In the genomic region with DNA sequence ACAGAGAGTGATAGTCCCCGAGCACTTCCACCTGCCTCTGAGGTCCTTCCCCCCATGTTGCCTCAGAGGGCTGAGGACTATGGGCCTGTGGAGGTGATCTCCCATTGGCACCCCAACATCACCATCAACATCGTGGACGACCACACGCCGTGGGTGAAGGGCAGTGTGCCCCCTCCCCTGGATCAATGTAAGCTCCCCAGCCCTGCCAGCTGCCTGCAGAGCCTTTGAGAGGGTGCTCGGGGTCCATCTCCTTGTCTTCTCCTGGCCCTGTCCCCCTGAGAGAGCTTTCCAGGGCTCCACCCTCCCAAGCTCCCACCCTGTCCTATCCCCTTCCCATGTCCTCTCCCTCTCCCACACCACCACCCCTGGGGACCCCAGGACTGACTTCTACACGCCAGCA, we compare ENCODE assay signal across 19 cellular contexts. TPM values are rescaled to one million over a fixed set of nuclear protein-coding genes. Genes with fewer than 3 reads are reported as not detected.
DNase-seq lines count a peak whose midpoint lies in the region; ATAC-seq and TF ChIP-seq lines count a peak whose summit lies in the region.
"Had no signal": no experiment of that assay in that cellular context is flagged by ENCODE, and none has a peak within 500 bp of the region (broad histone marks: within the 10 kb centered on the region; RNA-seq: fewer than 3 reads in every experiment).

No MANE protein-coding gene starts in this region.

- H3K4me3 ChIP-seq in osteoblast (ENCODE audit: insufficient read depth, low read length) (no peak overlapping the region), Caco-2 (ENCODE audit: low read depth, low read length) (no peak overlapping the region)
- H3K4me3 ChIP-seq: BLaER1, GM12878, HAP-1 had no signal

- H4K20me1 ChIP-seq in osteoblast (ENCODE audit: insufficient read depth, low read length), result peaks cover 7% of the 10 kb centered on the region

- H3K36me3 Mint-ChIP-seq in activated T-cell treated with anti-CD3 and anti-CD28 coated beads, Interleukin-2, amount 50 U/mL, for 24 hours (ENCODE audit: low read depth), result peaks cover 83% of the 10 kb centered on the region
- H3K36me3 Mint-ChIP-seq in dendritic cell treated with granulocyte-macrophage colony-stimulating factor and Interleukin-4, amounts not matched to agents 40 ng/mL and 50 ng/mL, for 4 days (ENCODE audit: low read depth), result peaks cover 95% of the 10 kb centered on the region
- H3K36me3 Mint-ChIP-seq in Caco-2 (ENCODE audit: insufficient read depth, unreplicated experiment), result peaks cover 68% of the 10 kb centered on the region

- BruUV-seq in Caco-2 (replicated peaks; lab: Mats Ljungman, UMichigan), result no TSS peak

- no peaks in the 10 kb centered on the region for H3K79me2 ChIP-seq in osteoblast (ENCODE audit: insufficient read depth, low read length)

- H3K9me3 Mint-ChIP-seq in activated T-cell treated with anti-CD3 and anti-CD28 coated beads, Interleukin-2, amount 50 U/mL, for 24 hours, result no peaks in the 10 kb centered on the region
- no peaks in the 10 kb centered on the region for H3K9me3 Mint-ChIP-seq in dendritic cell treated with granulocyte-macrophage colony-stimulating factor and Interleukin-4, amounts not matched to agents 40 ng/mL and 50 ng/mL, for 4 days
- no peaks in the 10 kb centered on the region for H3K9me3 Mint-ChIP-seq in Caco-2 (ENCODE audit: unreplicated experiment)
- H3K9me3 Mint-ChIP-seq: CD4-positive, CD25-positive, alpha-beta regulatory T cell; HFFc6 had no signal

- no peaks in the 10 kb centered on the region for H3K4me1 ChIP-seq in osteoblast (ENCODE audit: insufficient read depth, low read length)
- H3K4me1 ChIP-seq in Caco-2, result no peaks in the 10 kb centered on the region
- H3K4me1 ChIP-seq: BLaER1, HAP-1 had no signal

- no peak overlapping the region for H3K27ac ChIP-seq in osteoblast (ENCODE audit: low read depth, low read length)
- H3K27ac ChIP-seq: BLaER1 had no signal

- H3K9me3 ChIP-seq in osteoblast (ENCODE audit: low read depth, low read length) (no peaks in the 10 kb centered on the region), Caco-2 (no peaks in the 10 kb centered on the region)
- H3K9me3 ChIP-seq: BLaER1, HAP-1 had no signal

- CTCF ChIA-PET in Caco-2 (lab: Charles Lee), result interaction anchor here (0.9 kb wide), 1 partner anchor 74 kb away, joined by 4 read pairs; no protein-coding TSS in a partner anchor

- no peaks in the 10 kb centered on the region for H3K27me3 Mint-ChIP-seq in activated T-cell treated with anti-CD3 and anti-CD28 coated beads, Interleukin-2, amount 50 U/mL, for 24 hours
- H3K27me3 Mint-ChIP-seq in dendritic cell treated with granulocyte-macrophage colony-stimulating factor and Interleukin-4, amounts not matched to agents 40 ng/mL and 50 ng/mL, for 4 days, result no peaks in the 10 kb centered on the region
- H3K27me3 Mint-ChIP-seq in Caco-2 (ENCODE audit: insufficient read depth, unreplicated experiment), result no peaks in the 10 kb centered on the region
- H3K27me3 Mint-ChIP-seq: CD4-positive, CD25-positive, alpha-beta regulatory T cell had no signal

- no peak overlapping the region for H3K4me2 ChIP-seq in osteoblast (ENCODE audit: insufficient read depth, low read length)
- H3K4me2 ChIP-seq: BLaER1 had no signal

- H3K36me3 ChIP-seq in osteoblast (ENCODE audit: insufficient read depth, low read length) (peaks cover 45% of the 10 kb centered on the region), Caco-2 (ENCODE audit: control insufficient read depth, insufficient read depth, low read length) (peaks cover 4% of the 10 kb centered on the region)

- H3K27me3 ChIP-seq in osteoblast (ENCODE audit: insufficient read depth, low read length) (no peaks in the 10 kb centered on the region), Caco-2 (replicated peaks; ENCODE audit: control insufficient read depth, insufficient read depth, low read length) (no peaks in the 10 kb centered on the region)
- H3K27me3 ChIP-seq: BLaER1 had no signal

- H3K27ac Mint-ChIP-seq in activated T-cell treated with anti-CD3 and anti-CD28 coated beads, Interleukin-2, amount 50 U/mL, for 24 hours, result peak overlapping the region; percentile 44
- peak overlapping the region; percentile 52 for H3K27ac Mint-ChIP-seq in dendritic cell treated with granulocyte-macrophage colony-stimulating factor and Interleukin-4, amounts not matched to agents 40 ng/mL and 50 ng/mL, for 4 days
- no peak overlapping the region for H3K27ac Mint-ChIP-seq in Caco-2 (ENCODE audit: unreplicated experiment)
- H3K27ac Mint-ChIP-seq: CD4-positive, CD25-positive, alpha-beta regulatory T cell; HFFc6 had no signal

- no peak for ATAC-seq in HG02623 (IDR thresholded peaks at IDR 0.05; ENCODE audit: unreplicated experiment)
- ATAC-seq: GM12878, HepG2 had no signal

- POLR2A ChIA-PET in Caco-2 (lab: Charles Lee), result no interaction called here

- no peaks in the 10 kb centered on the region for H3K4me1 Mint-ChIP-seq in activated T-cell treated with anti-CD3 and anti-CD28 coated beads, Interleukin-2, amount 50 U/mL, for 24 hours (ENCODE audit: low read depth)
- peaks cover 24% of the 10 kb centered on the region for H3K4me1 Mint-ChIP-seq in dendritic cell treated with granulocyte-macrophage colony-stimulating factor and Interleukin-4, amounts not matched to agents 40 ng/mL and 50 ng/mL, for 4 days (ENCODE audit: low read depth)
- H3K4me1 Mint-ChIP-seq in Caco-2 (ENCODE audit: low read depth, unreplicated experiment), result no peaks in the 10 kb centered on the region

- H3K4me3 Mint-ChIP-seq in activated T-cell treated with anti-CD3 and anti-CD28 coated beads, Interleukin-2, amount 50 U/mL, for 24 hours, result no peak overlapping the region
- no peak overlapping the region for H3K4me3 Mint-ChIP-seq in dendritic cell treated with granulocyte-macrophage colony-stimulating factor and Interleukin-4, amounts not matched to agents 40 ng/mL and 50 ng/mL, for 4 days
- H3K4me3 Mint-ChIP-seq in Caco-2 (ENCODE audit: unreplicated experiment), result no peak overlapping the region
- H3K4me3 Mint-ChIP-seq: HFFc6 had no signal

- no peak overlapping the region for H2AFZ ChIP-seq in osteoblast (ENCODE audit: low read length)

- DNase-seq in activated T-cell treated with anti-CD3 and anti-CD28 coated beads, Interleukin-2, amount 50 U/mL, for 24 hours, result no peak
- no peak for DNase-seq in activated T-cell treated with anti-CD3 and anti-CD28 coated beads, Interleukin-2, amount 50 U/mL, for 48 hours
- DNase-seq in osteoblast (ENCODE audit: insufficient read length, low spot score, missing footprints) (peak; percentile 74), NCI-H774 (lab: John Stamatoyannopoulos, UW) (no peak), Caco-2 (no peak)
- DNase-seq: 8988T; AML-193; Calu3; CD4-positive, CD25-positive, alpha-beta regulatory T cell; DMS79; HFFc6 had no signal

- intact Hi-C loops in dendritic cell treated with granulocyte-macrophage colony-stimulating factor and Interleukin-4, amounts not matched to agents 40 ng/mL and 50 ng/mL, for 4 days (cut with micrococcal nuclease), result no loop called here
- intact Hi-C loops in Caco-2 (cut with micrococcal nuclease; ENCODE audit: unreplicated experiment), result no loop called here

- TF ChIP-seq CTCF in osteoblast (IDR thresholded peaks at IDR 0.05; ENCODE audit: extremely low read depth, low read depth, low read length) (no peak), Caco-2 (IDR thresholded peaks at IDR 0.05; ENCODE audit: insufficient read depth in 1 of 2, low read depth in 1 of 2, low read length in 1 of 2, severe bottlenecking in 1 of 2, unreplicated experiment in 1 of 2) (no peak)

RNA-seq across cellular contexts. Expression of gene RELB, which starts 14.9 kb away (rescaled TPM):
- 8.5 and 9.8 TPM in 2 replicates for total RNA-seq in osteoblast
- 6.3 and 10.2 TPM in 2 replicates for total RNA-seq in Caco-2 (2022)

RNA-seq across cellular contexts. Expression of gene CLPTM1, which starts 31.2 kb away (rescaled TPM):
- total RNA-seq in osteoblast (45.2 and 61.3 TPM in 2 replicates), Caco-2 (2022) (144 and 159 TPM in 2 replicates)

RNA-seq across cellular contexts. Expression of gene APOC2, which starts 40.5 kb away (rescaled TPM):
- total RNA-seq in osteoblast, result not detected in 2 replicates
- not detected in 2 replicates for total RNA-seq in Caco-2 (2022)
- total RNA-seq: Calu3; CD4-positive, CD25-positive, alpha-beta regulatory T cell; G401; GM12878; H1; HFFc6 had no signal

RNA-seq across cellular contexts. Expression of gene APOC4, which starts 44.4 kb away (rescaled TPM):
- total RNA-seq in osteoblast (not detected in 2 replicates), Caco-2 (2022) (not detected in 2 replicates)
- total RNA-seq: Calu3; CD4-positive, CD25-positive, alpha-beta regulatory T cell; G401; GM12878; H1; HFFc6 had no signal

RNA-seq across cellular contexts. Expression of gene CLASRP, which starts 52.5 kb away (rescaled TPM):
- total RNA-seq in osteoblast (17.0 and 17.1 TPM in 2 replicates), Caco-2 (2022) (104 and 111 TPM in 2 replicates)
